In the genomic region with DNA sequence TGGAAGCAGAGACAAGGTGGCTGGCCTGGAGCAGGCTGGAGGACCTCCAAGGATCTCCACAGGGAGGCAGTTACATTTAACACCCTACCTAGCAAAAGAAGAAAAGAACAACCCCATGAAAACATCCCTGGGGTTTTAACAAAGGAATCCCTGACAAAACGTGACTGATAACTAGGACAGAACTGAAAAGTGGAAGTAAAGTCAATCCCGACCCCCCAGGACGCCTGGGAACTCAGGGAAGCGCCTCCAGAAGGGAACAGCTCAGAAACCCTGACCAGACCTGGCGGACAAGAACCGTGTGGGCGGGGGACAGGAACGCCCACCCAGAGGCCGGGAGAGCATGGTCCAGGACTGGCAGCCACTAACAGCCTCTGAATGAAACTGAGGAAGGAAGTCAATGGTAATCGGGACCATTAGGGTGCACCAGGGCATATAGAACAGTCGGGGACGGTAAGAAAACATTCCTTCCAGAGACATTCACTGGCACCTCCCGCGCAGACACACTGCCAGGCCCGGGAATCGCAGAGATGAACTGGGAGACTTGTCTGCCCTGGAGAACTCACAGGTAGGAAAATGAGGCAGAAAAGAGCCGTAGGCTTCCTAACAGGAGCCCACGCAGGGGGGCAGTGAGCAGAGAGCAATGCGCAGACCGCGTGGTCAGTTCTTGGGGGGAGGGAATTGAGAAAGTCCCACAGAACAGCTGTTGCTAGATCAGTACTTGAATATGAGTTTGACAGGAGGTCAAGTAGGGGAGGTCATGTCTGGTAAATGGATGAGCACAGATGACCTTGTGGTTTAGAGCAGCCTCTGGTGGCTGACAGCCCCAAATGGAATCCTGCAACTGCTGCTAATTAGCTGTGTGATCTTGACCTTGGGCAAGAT, we compare ENCODE assay signal across 1 cellular context.
A peak's percentile ranks its signal among the peaks of the same experiment; 100 is the strongest.
TF ChIP-seq lines count a peak whose summit lies in the region.

No MANE protein-coding gene starts in this region.

TF ChIP-seq in HepG2, 621 proteins besides CTCF, POLR2A, EP300 and RAD21 (continued from another document and continues in another):
- TF ChIP-seq RARA (CRISPR knock-in tag; IDR thresholded peaks at IDR 0.05) = peak; percentile 75
- TF ChIP-seq SALL2 (CRISPR knock-in tag; IDR thresholded peaks at IDR 0.05) = peak; percentile 77; the same call in 1 of the 2 replicates
- TF ChIP-seq ZNF232 (CRISPR knock-in tag; IDR thresholded peaks at IDR 0.05; ENCODE audit: borderline replicate concordance) = 0 out of 2 replicates have a peak, but pooled peaks have one; percentile 75
- no peak; the same call in 1 of the 2 replicates for TF ChIP-seq KMT2B (CRISPR knock-in tag; IDR thresholded peaks at IDR 0.05)
- TF ChIP-seq SAP130 (CRISPR knock-in tag; IDR thresholded peaks at IDR 0.05; ENCODE audit: low read depth) = peak; percentile 95
- TF ChIP-seq, protein P1, sequence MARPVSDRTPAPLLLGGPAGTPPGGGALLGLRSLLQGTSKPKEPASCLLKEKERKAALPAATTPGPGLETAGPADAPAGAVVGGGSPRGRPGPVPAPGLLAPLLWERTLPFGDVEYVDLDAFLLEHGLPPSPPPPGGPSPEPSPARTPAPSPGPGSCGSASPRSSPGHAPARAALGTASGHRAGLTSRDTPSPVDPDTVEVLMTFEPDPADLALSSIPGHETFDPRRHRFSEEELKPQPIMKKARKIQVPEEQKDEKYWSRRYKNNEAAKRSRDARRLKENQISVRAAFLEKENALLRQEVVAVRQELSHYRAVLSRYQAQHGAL (CRISPR knock-in tag; IDR thresholded peaks at IDR 0.05; ENCODE audit: not compliant biosample characterization) = peak; percentile 52
- TF ChIP-seq, protein P2, sequence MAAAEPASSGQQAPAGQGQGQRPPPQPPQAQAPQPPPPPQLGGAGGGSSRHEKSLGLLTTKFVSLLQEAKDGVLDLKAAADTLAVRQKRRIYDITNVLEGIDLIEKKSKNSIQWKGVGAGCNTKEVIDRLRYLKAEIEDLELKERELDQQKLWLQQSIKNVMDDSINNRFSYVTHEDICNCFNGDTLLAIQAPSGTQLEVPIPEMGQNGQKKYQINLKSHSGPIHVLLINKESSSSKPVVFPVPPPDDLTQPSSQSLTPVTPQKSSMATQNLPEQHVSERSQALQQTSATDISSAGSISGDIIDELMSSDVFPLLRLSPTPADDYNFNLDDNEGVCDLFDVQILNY (CRISPR knock-in tag; conservative IDR thresholded peaks at IDR 0.05) = no peak
- no peak for TF ChIP-seq SNAI1 (CRISPR knock-in tag; IDR thresholded peaks at IDR 0.05; ENCODE audit: borderline replicate concordance)
- TF ChIP-seq ZNF343 (CRISPR knock-in tag; IDR thresholded peaks at IDR 0.05) = no peak
- peak; percentile 67 for TF ChIP-seq MYC (CRISPR knock-in tag; IDR thresholded peaks at IDR 0.05; ENCODE audit: borderline replicate concordance)
- 0 out of 2 replicates have a peak, but pooled peaks have one; percentile 24 for TF ChIP-seq SP2 (CRISPR knock-in tag; IDR thresholded peaks at IDR 0.05)
- TF ChIP-seq ZEB1 (IDR thresholded peaks at IDR 0.05; ENCODE audit: insufficient replicate concordance, low read depth) = peak; percentile 3
- TF ChIP-seq, protein P3, sequence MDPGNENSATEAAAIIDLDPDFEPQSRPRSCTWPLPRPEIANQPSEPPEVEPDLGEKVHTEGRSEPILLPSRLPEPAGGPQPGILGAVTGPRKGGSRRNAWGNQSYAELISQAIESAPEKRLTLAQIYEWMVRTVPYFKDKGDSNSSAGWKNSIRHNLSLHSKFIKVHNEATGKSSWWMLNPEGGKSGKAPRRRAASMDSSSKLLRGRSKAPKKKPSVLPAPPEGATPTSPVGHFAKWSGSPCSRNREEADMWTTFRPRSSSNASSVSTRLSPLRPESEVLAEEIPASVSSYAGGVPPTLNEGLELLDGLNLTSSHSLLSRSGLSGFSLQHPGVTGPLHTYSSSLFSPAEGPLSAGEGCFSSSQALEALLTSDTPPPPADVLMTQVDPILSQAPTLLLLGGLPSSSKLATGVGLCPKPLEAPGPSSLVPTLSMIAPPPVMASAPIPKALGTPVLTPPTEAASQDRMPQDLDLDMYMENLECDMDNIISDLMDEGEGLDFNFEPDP (CRISPR knock-in tag; conservative IDR thresholded peaks at IDR 0.05) = 0 out of 2 replicates have a peak, but pooled peaks have one; percentile 82
- TF ChIP-seq, protein P4, sequence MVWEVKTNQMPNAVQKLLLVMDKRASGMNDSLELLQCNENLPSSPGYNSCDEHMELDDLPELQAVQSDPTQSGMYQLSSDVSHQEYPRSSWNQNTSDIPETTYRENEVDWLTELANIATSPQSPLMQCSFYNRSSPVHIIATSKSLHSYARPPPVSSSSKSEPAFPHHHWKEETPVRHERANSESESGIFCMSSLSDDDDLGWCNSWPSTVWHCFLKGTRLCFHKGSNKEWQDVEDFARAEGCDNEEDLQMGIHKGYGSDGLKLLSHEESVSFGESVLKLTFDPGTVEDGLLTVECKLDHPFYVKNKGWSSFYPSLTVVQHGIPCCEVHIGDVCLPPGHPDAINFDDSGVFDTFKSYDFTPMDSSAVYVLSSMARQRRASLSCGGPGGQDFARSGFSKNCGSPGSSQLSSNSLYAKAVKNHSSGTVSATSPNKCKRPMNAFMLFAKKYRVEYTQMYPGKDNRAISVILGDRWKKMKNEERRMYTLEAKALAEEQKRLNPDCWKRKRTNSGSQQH (CRISPR knock-in tag; IDR thresholded peaks at IDR 0.05; ENCODE audit: low read depth) = peak; percentile 96
- peak; percentile 15 for TF ChIP-seq HNF4A (CRISPR knock-in tag; IDR thresholded peaks at IDR 0.05)
- peak; percentile 8; the same call in 1 of the 2 replicates for TF ChIP-seq ZNF652 (CRISPR knock-in tag; IDR thresholded peaks at IDR 0.05; ENCODE audit: borderline replicate concordance, low read depth)
- peak; percentile 60; the same call in 1 of the 2 replicates for TF ChIP-seq HOXD1 (CRISPR knock-in tag; IDR thresholded peaks at IDR 0.05)
- no peak for TF ChIP-seq PCBP1 (IDR thresholded peaks at IDR 0.05; ENCODE audit: borderline replicate concordance, low read depth, low read length)
- TF ChIP-seq, protein P5, sequence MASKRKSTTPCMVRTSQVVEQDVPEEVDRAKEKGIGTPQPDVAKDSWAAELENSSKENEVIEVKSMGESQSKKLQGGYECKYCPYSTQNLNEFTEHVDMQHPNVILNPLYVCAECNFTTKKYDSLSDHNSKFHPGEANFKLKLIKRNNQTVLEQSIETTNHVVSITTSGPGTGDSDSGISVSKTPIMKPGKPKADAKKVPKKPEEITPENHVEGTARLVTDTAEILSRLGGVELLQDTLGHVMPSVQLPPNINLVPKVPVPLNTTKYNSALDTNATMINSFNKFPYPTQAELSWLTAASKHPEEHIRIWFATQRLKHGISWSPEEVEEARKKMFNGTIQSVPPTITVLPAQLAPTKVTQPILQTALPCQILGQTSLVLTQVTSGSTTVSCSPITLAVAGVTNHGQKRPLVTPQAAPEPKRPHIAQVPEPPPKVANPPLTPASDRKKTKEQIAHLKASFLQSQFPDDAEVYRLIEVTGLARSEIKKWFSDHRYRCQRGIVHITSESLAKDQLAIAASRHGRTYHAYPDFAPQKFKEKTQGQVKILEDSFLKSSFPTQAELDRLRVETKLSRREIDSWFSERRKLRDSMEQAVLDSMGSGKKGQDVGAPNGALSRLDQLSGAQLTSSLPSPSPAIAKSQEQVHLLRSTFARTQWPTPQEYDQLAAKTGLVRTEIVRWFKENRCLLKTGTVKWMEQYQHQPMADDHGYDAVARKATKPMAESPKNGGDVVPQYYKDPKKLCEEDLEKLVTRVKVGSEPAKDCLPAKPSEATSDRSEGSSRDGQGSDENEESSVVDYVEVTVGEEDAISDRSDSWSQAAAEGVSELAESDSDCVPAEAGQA (IDR thresholded peaks at IDR 0.05; ENCODE audit: low read depth) = no peak
- TF ChIP-seq, protein P5 (CRISPR knock-in tag; IDR thresholded peaks at IDR 0.05; ENCODE audit: borderline replicate concordance) = no peak
- peak; percentile 64 for TF ChIP-seq GATAD2A (CRISPR knock-in tag; IDR thresholded peaks at IDR 0.05)
- TF ChIP-seq ATRX (CRISPR knock-in tag; IDR thresholded peaks at IDR 0.05; ENCODE audit: borderline replicate concordance) = no peak
- 0 out of 2 replicates have a peak, but pooled peaks have one; percentile 58 for TF ChIP-seq ZNF34 (CRISPR knock-in tag; IDR thresholded peaks at IDR 0.05; ENCODE audit: borderline replicate concordance)
- TF ChIP-seq ZFP36L2 (CRISPR knock-in tag; IDR thresholded peaks at IDR 0.05) = 0 out of 2 replicates have a peak, but pooled peaks have one; percentile 54
- TF ChIP-seq JUN (CRISPR knock-in tag; IDR thresholded peaks at IDR 0.05) = 0 out of 2 replicates have a peak, but pooled peaks have one; percentile 11
- TF ChIP-seq MEF2D (CRISPR knock-in tag; IDR thresholded peaks at IDR 0.05) = peak; percentile 55; the same call in 1 of the 2 replicates
- TF ChIP-seq, protein P6, sequence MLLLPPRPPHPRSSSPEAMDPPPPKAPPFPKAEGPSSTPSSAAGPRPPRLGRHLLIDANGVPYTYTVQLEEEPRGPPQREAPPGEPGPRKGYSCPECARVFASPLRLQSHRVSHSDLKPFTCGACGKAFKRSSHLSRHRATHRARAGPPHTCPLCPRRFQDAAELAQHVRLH (CRISPR knock-in tag; IDR thresholded peaks at IDR 0.05; ENCODE audit: borderline replicate concordance, low read depth) = peak; percentile 40; the same call in 1 of the 2 replicates
- 0 out of 2 replicates have a peak, but pooled peaks have one; percentile 22 for TF ChIP-seq MTF2 (CRISPR knock-in tag; IDR thresholded peaks at IDR 0.05; ENCODE audit: borderline replicate concordance)
- TF ChIP-seq, protein P7, sequence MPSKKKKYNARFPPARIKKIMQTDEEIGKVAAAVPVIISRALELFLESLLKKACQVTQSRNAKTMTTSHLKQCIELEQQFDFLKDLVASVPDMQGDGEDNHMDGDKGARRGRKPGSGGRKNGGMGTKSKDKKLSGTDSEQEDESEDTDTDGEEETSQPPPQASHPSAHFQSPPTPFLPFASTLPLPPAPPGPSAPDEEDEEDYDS (CRISPR knock-in tag; IDR thresholded peaks at IDR 0.05) = no peak
- TF ChIP-seq, protein P8, sequence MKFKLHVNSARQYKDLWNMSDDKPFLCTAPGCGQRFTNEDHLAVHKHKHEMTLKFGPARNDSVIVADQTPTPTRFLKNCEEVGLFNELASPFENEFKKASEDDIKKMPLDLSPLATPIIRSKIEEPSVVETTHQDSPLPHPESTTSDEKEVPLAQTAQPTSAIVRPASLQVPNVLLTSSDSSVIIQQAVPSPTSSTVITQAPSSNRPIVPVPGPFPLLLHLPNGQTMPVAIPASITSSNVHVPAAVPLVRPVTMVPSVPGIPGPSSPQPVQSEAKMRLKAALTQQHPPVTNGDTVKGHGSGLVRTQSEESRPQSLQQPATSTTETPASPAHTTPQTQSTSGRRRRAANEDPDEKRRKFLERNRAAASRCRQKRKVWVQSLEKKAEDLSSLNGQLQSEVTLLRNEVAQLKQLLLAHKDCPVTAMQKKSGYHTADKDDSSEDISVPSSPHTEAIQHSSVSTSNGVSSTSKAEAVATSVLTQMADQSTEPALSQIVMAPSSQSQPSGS (CRISPR knock-in tag; IDR thresholded peaks at IDR 0.05) = no peak
- TF ChIP-seq, protein P9, sequence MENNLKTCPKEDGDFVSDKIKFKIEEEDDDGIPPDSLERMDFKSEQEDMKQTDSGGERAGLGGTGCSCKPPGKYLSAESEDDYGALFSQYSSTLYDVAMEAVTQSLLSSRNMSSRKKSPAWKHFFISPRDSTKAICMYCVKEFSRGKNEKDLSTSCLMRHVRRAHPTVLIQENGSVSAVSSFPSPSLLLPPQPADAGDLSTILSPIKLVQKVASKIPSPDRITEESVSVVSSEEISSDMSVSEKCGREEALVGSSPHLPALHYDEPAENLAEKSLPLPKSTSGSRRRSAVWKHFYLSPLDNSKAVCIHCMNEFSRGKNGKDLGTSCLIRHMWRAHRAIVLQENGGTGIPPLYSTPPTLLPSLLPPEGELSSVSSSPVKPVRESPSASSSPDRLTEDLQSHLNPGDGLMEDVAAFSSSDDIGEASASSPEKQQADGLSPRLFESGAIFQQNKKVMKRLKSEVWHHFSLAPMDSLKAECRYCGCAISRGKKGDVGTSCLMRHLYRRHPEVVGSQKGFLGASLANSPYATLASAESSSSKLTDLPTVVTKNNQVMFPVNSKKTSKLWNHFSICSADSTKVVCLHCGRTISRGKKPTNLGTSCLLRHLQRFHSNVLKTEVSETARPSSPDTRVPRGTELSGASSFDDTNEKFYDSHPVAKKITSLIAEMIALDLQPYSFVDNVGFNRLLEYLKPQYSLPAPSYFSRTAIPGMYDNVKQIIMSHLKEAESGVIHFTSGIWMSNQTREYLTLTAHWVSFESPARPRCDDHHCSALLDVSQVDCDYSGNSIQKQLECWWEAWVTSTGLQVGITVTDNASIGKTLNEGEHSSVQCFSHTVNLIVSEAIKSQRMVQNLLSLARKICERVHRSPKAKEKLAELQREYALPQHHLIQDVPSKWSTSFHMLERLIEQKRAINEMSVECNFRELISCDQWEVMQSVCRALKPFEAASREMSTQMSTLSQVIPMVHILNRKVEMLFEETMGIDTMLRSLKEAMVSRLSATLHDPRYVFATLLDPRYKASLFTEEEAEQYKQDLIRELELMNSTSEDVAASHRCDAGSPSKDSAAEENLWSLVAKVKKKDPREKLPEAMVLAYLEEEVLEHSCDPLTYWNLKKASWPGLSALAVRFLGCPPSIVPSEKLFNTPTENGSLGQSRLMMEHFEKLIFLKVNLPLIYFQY (CRISPR knock-in tag; IDR thresholded peaks at IDR 0.05; ENCODE audit: borderline replicate concordance) = no peak
- no peak for TF ChIP-seq ZNF160 (CRISPR knock-in tag; IDR thresholded peaks at IDR 0.05)
- TF ChIP-seq TGIF2 (CRISPR knock-in tag; IDR thresholded peaks at IDR 0.05) = peak; percentile 99
- TF ChIP-seq, protein P10, sequence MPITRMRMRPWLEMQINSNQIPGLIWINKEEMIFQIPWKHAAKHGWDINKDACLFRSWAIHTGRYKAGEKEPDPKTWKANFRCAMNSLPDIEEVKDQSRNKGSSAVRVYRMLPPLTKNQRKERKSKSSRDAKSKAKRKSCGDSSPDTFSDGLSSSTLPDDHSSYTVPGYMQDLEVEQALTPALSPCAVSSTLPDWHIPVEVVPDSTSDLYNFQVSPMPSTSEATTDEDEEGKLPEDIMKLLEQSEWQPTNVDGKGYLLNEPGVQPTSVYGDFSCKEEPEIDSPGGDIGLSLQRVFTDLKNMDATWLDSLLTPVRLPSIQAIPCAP (CRISPR knock-in tag; IDR thresholded peaks at IDR 0.05; ENCODE audit: low read depth) = 0 out of 2 replicates have a peak, but pooled peaks have one; percentile 38
- TF ChIP-seq NKX3-1 (CRISPR knock-in tag; IDR thresholded peaks at IDR 0.05) = peak; percentile 43; the same call in 1 of the 2 replicates
